15 cellular contexts compared by ENCODE assay signal in genomic region chr13:79589605-79590511, GRCh38.
DNase-seq lines count a peak whose midpoint lies in the region; ATAC-seq and TF ChIP-seq lines count a peak whose summit lies in the region.
"Had no signal": no experiment of that assay in that cellular context is flagged by ENCODE, and none has a peak within 500 bp of the region (broad histone marks: within the 10 kb centered on the region; RNA-seq: fewer than 3 reads in every experiment).

No MANE protein-coding gene starts in this region.

- peaks cover 8% of the 10 kb centered on the region for H3K4me1 ChIP-seq in ACC112 (ENCODE audit: control insufficient read depth, insufficient read depth, low read length, unreplicated experiment)
- no peaks in the 10 kb centered on the region for H3K4me1 ChIP-seq in left lung

- peaks cover 0 to 6% of the 10 kb centered on the region in 2 donors for H3K9me3 ChIP-seq in left lung

- H3K27ac Mint-ChIP-seq in HFFc6, result no peak overlapping the region
- H3K27ac Mint-ChIP-seq: B cell had no signal

- H3K27me3 Mint-ChIP-seq in HFFc6 (ENCODE audit: insufficient read depth), result no peaks in the 10 kb centered on the region; the same call in 1 of the 2 replicates

- peak overlapping the region; percentile 78 for H3K4me3 Mint-ChIP-seq in HFFc6
- H3K4me3 Mint-ChIP-seq: B cell had no signal

- no peak for DNase-seq in HFFc6
- DNase-seq in RPMI8226, result peak; percentile 15
- DNase-seq in left lung, result no peak
- no peak for DNase-seq in stimulated activated naive CD4-positive, alpha-beta T cell (lab: John Stamatoyannopoulos, UW)
- no peak for DNase-seq in COLO668 (lab: John Stamatoyannopoulos, UW; ENCODE audit: unreplicated experiment)
- DNase-seq: activated T-cell treated with anti-CD3 and anti-CD28 coated beads for 4 hours; effector CD4-positive, alpha-beta T cell; hypothalamus; NCI-H1436 treated with DMSO at 0.1 percent for 48 hours; NK-92 treated with Interleukin-12 subunit alpha and Interleukin-12 subunit beta, amount 100 ng/mL, for 24 hours; T1000 had no signal

- no peaks in the 10 kb centered on the region for H3K79me2 ChIP-seq in ACC112 (ENCODE audit: control insufficient read depth, insufficient read depth, low read length, unreplicated experiment)

- no peaks in the 10 kb centered on the region; the same call in 1 of the 2 replicates for H3K36me3 Mint-ChIP-seq in HFFc6 (ENCODE audit: low read depth)

- H3K4me1 Mint-ChIP-seq in HFFc6 (ENCODE audit: low read depth), result peaks cover 24% of the 10 kb centered on the region
- H3K4me1 Mint-ChIP-seq: B cell had no signal

- no peaks in the 10 kb centered on the region; the same call in 1 of the 2 replicates for H3K9me3 Mint-ChIP-seq in HFFc6

- intact Hi-C loops in left lung (cut with DNase I), result no loop called here

- H3K27ac ChIP-seq in ACC112 (ENCODE audit: low read depth, low read length), result no peak overlapping the region
- no peak overlapping the region for H3K27ac ChIP-seq in left lung

- peak; percentile 62 for ATAC-seq in left lung
- ATAC-seq in HG03439 (IDR thresholded peaks at IDR 0.05; ENCODE audit: unreplicated experiment), result no peak
- ATAC-seq in SK-N-SH treated with all-trans-retinoic acid at 6 μM for 48 hours, result no peak

- H3K27me3 ChIP-seq in ACC112 (ENCODE audit: insufficient read depth, low read length) (no peaks in the 10 kb centered on the region), left lung (no peaks in the 10 kb centered on the region)

- H3K36me3 ChIP-seq in ACC112 (ENCODE audit: insufficient read depth, low read length) (no peaks in the 10 kb centered on the region), left lung (no peaks in the 10 kb centered on the region)

- peak overlapping the region; percentile 28 for H2AFZ ChIP-seq in ACC112 (ENCODE audit: low read length, unreplicated experiment)

- H3K4me3 ChIP-seq in ACC112 (ENCODE audit: low read depth, low read length) (peak overlapping the region; percentile 70), left lung (no peak overlapping the region)

- TF ChIP-seq CTCF in HFFc6 (IDR thresholded peaks at IDR 0.05) (no peak), left lung (IDR thresholded peaks at IDR 0.05) (no peak)

TF ChIP-seq in SK-N-SH treated with all-trans-retinoic acid at 6 μM for 48 hours, 23 proteins besides CTCF, POLR2A, EP300 and RAD21:
- no peak for TF ChIP-seq ARNTL (CRISPR knock-in tag; IDR thresholded peaks at IDR 0.05; ENCODE audit: borderline replicate concordance, low read depth)
- TF ChIP-seq BACH2 (CRISPR knock-in tag; IDR thresholded peaks at IDR 0.05; ENCODE audit: borderline replicate concordance), result no peak
- no peak for TF ChIP-seq ZNF565 (CRISPR knock-in tag; conservative IDR thresholded peaks at IDR 0.05; ENCODE audit: low read depth)
- no peak for TF ChIP-seq OSR1 (CRISPR knock-in tag; IDR thresholded peaks at IDR 0.05)
- TF ChIP-seq TOX (CRISPR knock-in tag; IDR thresholded peaks at IDR 0.05; ENCODE audit: borderline replicate concordance), result no peak
- TF ChIP-seq GLIS3 (CRISPR knock-in tag; IDR thresholded peaks at IDR 0.05), result no peak
- TF ChIP-seq ZFP3 (CRISPR knock-in tag; IDR thresholded peaks at IDR 0.05), result no peak
